Comparison of ENCODE assay signal across 24 cellular contexts in the genomic region with DNA sequence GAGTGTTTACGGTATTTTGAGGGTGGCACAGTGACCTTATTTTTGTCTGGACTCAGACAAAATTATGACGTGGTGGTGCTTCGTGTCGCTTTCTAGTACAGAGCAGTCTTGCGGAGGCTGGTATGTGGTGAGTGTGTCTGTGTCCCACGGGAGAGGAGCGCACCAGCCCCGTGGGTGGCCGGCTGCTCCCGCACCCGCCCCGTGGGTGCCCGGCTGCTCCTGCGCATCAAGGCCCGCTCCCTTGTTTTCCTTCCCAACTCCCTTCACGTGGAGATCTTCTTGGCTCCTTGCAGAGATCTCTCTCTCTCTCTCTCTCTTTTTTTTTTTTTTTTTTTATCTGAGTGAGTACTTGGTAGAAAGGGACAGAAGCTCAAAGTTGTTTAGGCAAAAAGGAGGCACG. TPM values are rescaled to one million over a fixed set of nuclear protein-coding genes. Genes with fewer than 3 reads are reported as not detected.
DNase-seq lines count a peak whose midpoint lies in the region; TF ChIP-seq lines count a peak whose summit lies in the region.
"Had no signal": no experiment of that assay in that cellular context is flagged by ENCODE, and none has a peak within 500 bp of the region (broad histone marks: within the 10 kb centered on the region; RNA-seq: fewer than 3 reads in every experiment).

No MANE protein-coding gene starts in this region.

- peak overlapping the region; percentile 10 for H3K27ac Mint-ChIP-seq in chondrocyte (ENCODE audit: unreplicated experiment)
- H3K27ac Mint-ChIP-seq: B cell; CD14-positive monocyte; CD4-positive, alpha-beta memory T cell; CD4-positive, alpha-beta T cell; CD4-positive, CD25-positive, alpha-beta regulatory T cell; CD8-positive, alpha-beta memory T cell; CD8-positive, alpha-beta T cell had no signal

- peaks cover 16% of the 10 kb centered on the region for H3K27me3 Mint-ChIP-seq in chondrocyte (ENCODE audit: low read depth)

- TF ChIP-seq CTCF in chondrocyte (IDR thresholded peaks at IDR 0.05), result no peak

- H3K4me3 Mint-ChIP-seq in chondrocyte (ENCODE audit: unreplicated experiment), result no peak overlapping the region
- H3K4me3 Mint-ChIP-seq: B cell; CD14-positive monocyte; CD4-positive, alpha-beta memory T cell; CD4-positive, alpha-beta T cell; CD4-positive, CD25-positive, alpha-beta regulatory T cell; CD8-positive, alpha-beta memory T cell; CD8-positive, alpha-beta T cell had no signal

- peaks cover 2% of the 10 kb centered on the region for H3K36me3 Mint-ChIP-seq in chondrocyte (ENCODE audit: low read depth)
- H3K36me3 Mint-ChIP-seq: CD14-positive monocyte; CD4-positive, CD25-positive, alpha-beta regulatory T cell; CD8-positive, alpha-beta T cell had no signal

- no peaks in the 10 kb centered on the region for H3K9me3 Mint-ChIP-seq in chondrocyte (ENCODE audit: low read depth)

- no peaks in the 10 kb centered on the region for H3K4me1 Mint-ChIP-seq in chondrocyte (ENCODE audit: low read depth)
- H3K4me1 Mint-ChIP-seq: B cell; CD14-positive monocyte; CD4-positive, CD25-positive, alpha-beta regulatory T cell; CD8-positive, alpha-beta memory T cell had no signal

- no peak for DNase-seq in chondrocyte (ENCODE audit: low spot score)
- DNase-seq in amniotic stem cell (lab: John Stamatoyannopoulos, UW), result no peak
- DNase-seq: 8988T; ACHN; AML-193; BE2C; C1 segment of cervical spinal cord; Caco-2; Calu3; CD4-positive, alpha-beta memory T cell; CD4-positive, alpha-beta T cell; CD4-positive, CD25-positive, alpha-beta regulatory T cell; CD8-positive, alpha-beta memory T cell; CD8-positive, alpha-beta T cell; COR-L47; DMS 273 treated with DMSO at 0.1 percent for 48 hours; DMS153; DMS53; DMS79; DMS79 treated with DMSO at 0.1 percent for 48 hours; DND-41; EL had no signal

RNA-seq across cellular contexts. Expression of gene FAM149A, which starts 12.2 kb away (rescaled TPM):
- total RNA-seq in chondrocyte, result 5.4 to 7.1 TPM (median 5.8 TPM) in 3 replicates
- total RNA-seq: B cell had no signal

RNA-seq across cellular contexts. Expression of gene TLR3, which starts 23.3 kb away (rescaled TPM):
- total RNA-seq in chondrocyte, result 3.2 to 7.9 TPM (median 3.4 TPM) in 3 replicates
- total RNA-seq: B cell had no signal
